ENCODE assay signal across 2 cellular contexts in genomic region chr11:68390315-68390714, GRCh38.
TF ChIP-seq lines count a peak whose summit lies in the region.

No MANE protein-coding gene starts in this region.

TF ChIP-seq in HEK293, 187 proteins besides CTCF, POLR2A, EP300 and RAD21 (continued from another document):
- TF ChIP-seq ZNF513 (tag by site-specific recombination; IDR thresholded peaks at IDR 0.05) (no peak), ZNF280D (tag by site-specific recombination; IDR thresholded peaks at IDR 0.05) (no peak), ZNF10 (tag by site-specific recombination; IDR thresholded peaks at IDR 0.05) (peak; percentile 75; the same call in 1 of the 2 replicates)

TF ChIP-seq in liver, 16 proteins besides CTCF, POLR2A, EP300 and RAD21 (continued from another document):
- no peak for TF ChIP-seq ZBTB33 (IDR thresholded peaks at IDR 0.05)
- TF ChIP-seq JUND (IDR thresholded peaks at IDR 0.05): no peak
- TF ChIP-seq REST (IDR thresholded peaks at IDR 0.05): no peak
- TF ChIP-seq GABPA (IDR thresholded peaks at IDR 0.05 in 1 of 2, conservative IDR thresholded peaks at IDR 0.05 in 1 of 2): no peak
- no peak for TF ChIP-seq SP1 (IDR thresholded peaks at IDR 0.05)
- no peak for TF ChIP-seq FOXA2 (IDR thresholded peaks at IDR 0.05)
- TF ChIP-seq EGR1 (IDR thresholded peaks at IDR 0.05; ENCODE audit: low read depth in 2 of 2): no peak
- TF ChIP-seq TAF1 (conservative IDR thresholded peaks at IDR 0.05): no peak
